Comparison of ENCODE assay signal across 1 cellular context in the genomic region with DNA sequence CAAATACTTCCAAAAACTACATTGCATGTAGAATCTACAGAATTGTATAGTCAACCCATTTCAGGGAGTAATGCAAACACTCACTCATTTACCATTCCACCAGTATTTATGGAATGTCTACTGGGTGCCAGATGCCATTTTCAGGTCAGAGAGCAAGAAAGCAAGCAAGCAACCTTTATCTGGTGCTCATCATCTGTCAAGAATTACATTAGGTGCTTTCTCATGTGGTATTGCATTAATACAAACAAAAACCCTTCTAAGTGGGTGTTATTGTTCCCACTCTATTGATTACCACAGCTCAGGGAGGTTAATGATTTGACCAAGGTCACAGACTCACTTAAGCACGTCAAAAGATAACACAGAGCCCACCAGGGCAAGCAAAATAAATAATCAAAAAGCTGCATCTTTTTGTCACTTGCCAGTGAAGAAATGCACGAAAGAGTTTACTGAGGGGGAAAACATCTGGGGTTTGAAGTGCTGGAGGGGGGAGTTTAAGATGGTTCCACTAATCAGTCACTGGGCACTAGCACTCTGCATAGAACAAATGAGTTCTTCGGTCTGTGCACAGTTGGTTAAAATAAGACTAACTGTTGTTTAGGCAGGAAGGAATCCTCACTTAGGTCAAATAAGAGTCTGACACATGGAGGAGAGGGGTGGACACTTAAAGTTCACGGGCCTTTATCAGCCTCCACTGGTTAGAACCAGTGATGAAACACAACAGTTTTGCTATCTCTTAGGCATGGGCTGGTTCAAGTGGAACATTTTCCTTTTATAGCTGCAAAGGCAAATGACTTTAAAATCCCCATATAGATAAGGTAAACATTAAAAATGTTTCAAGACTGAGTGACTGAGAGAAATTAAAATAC.
A peak's percentile ranks its signal among the peaks of the same experiment; 100 is the strongest.
TF ChIP-seq lines count a peak whose summit lies in the region.

No MANE protein-coding gene starts in this region.

TF ChIP-seq in SK-N-SH, 30 proteins besides CTCF, POLR2A, EP300 and RAD21:
- TF ChIP-seq, protein P1, sequence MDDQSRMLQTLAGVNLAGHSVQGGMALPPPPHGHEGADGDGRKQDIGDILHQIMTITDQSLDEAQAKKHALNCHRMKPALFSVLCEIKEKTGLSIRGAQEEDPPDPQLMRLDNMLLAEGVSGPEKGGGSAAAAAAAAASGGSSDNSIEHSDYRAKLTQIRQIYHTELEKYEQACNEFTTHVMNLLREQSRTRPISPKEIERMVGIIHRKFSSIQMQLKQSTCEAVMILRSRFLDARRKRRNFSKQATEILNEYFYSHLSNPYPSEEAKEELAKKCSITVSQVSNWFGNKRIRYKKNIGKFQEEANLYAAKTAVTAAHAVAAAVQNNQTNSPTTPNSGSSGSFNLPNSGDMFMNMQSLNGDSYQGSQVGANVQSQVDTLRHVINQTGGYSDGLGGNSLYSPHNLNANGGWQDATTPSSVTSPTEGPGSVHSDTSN (IDR thresholded peaks at IDR 0.05) = peak; percentile 51; the same call in 1 of the 2 replicates
- no peak for TF ChIP-seq ELF1 (IDR thresholded peaks at IDR 0.05)
- TF ChIP-seq RXRA (IDR thresholded peaks at IDR 0.05; ENCODE audit: borderline replicate concordance, low read depth) = 0 out of 2 replicates have a peak, but pooled peaks have one; percentile 11
- no peak for TF ChIP-seq NRF1 (IDR thresholded peaks at IDR 0.05; ENCODE audit: low read depth, low read length)
- TF ChIP-seq JUND (IDR thresholded peaks at IDR 0.05) = peak; percentile 24; the same call in 1 of the 2 replicates
- peak; percentile 78 for TF ChIP-seq TCF12 (IDR thresholded peaks at IDR 0.05)
